30 cellular contexts compared by ENCODE assay signal in genomic region chr3:44890852-44891251, GRCh38. TPM values are rescaled to one million over a fixed set of nuclear protein-coding genes. Genes with fewer than 3 reads are reported as not detected.
A peak's percentile ranks its signal among the peaks of the same experiment; 100 is the strongest.
DNase-seq lines count a peak whose midpoint lies in the region; ATAC-seq and TF ChIP-seq lines count a peak whose summit lies in the region.
"Had no signal": no experiment of that assay in that cellular context is flagged by ENCODE, and none has a peak within 500 bp of the region (broad histone marks: within the 10 kb centered on the region; RNA-seq: fewer than 3 reads in every experiment).

No MANE protein-coding gene starts in this region.

- H3K9me3 Mint-ChIP-seq in T-cell: no peaks in the 10 kb centered on the region
- H3K9me3 Mint-ChIP-seq: CD4-positive, alpha-beta memory T cell; HFFc6 had no signal

- TF ChIP-seq CTCF in HL-60 (IDR thresholded peaks at IDR 0.05; ENCODE audit: insufficient read depth, low read length) (no peak), RWPE1 (conservative IDR thresholded peaks at IDR 0.05; ENCODE audit: low read depth) (no peak)

- no peak overlapping the region for H3K4me3 ChIP-seq in HL-60 (replicated peaks; ENCODE audit: insufficient read depth, low read length)
- H3K4me3 ChIP-seq: A549, HAP-1 had no signal

- no peaks in the 10 kb centered on the region for H3K36me3 Mint-ChIP-seq in T-cell
- H3K36me3 Mint-ChIP-seq: CD4-positive, alpha-beta memory T cell had no signal

- CTCF ChIA-PET in RWPE1 (lab: Yijun Ruan, JAX): no interaction called here
- CTCF ChIA-PET in T-cell (lab: Charles Lee): no interaction called here

- ATAC-seq in T-cell (replicated peaks in 1 of 4): no peak
- ATAC-seq: A549, PC-3, T-helper 17 cell had no signal

- no peak overlapping the region for H3K27ac ChIP-seq in HL-60 (replicated peaks)
- peak overlapping the region; percentile 38; the same call in 1 of the 2 replicates for H3K27ac ChIP-seq in RWPE1
- H3K27ac ChIP-seq: KMS-11 had no signal

- H3K27me3 Mint-ChIP-seq in T-cell: peaks cover 3 to 14% of the 10 kb centered on the region in 2 donors

- no peaks in the 10 kb centered on the region for H3K4me1 Mint-ChIP-seq in T-cell
- H3K4me1 Mint-ChIP-seq: CD4-positive, alpha-beta memory T cell; T-helper 17 cell had no signal

- no peak overlapping the region for H3K4me3 Mint-ChIP-seq in T-cell
- H3K4me3 Mint-ChIP-seq: CD4-positive, alpha-beta memory T cell; HFFc6; T-helper 17 cell had no signal

- DNase-seq in HL-60 (ENCODE audit: low read depth in 1 of 2, low spot score in 1 of 2) (peak; percentile 40 to 64), MV-4-11 (lab: John Stamatoyannopoulos, UW) (peak; percentile 72), RWPE1 (ENCODE audit: low spot score) (no peak), UCSD-AML1 (lab: John Stamatoyannopoulos, UW; ENCODE audit: unreplicated experiment) (peak; percentile 31), T-cell (no peak), NCI-H345 (lab: John Stamatoyannopoulos, UW) (no peak)
- no peak for DNase-seq in activated CD4-positive, alpha-beta T cell treated with anti-CD3 and anti-CD28 coated beads, Interleukin-2, amount 50 U/mL, for 48 hours
- DNase-seq: C1 segment of cervical spinal cord; CD4-positive, alpha-beta memory T cell; COR-L47; DMS53; GOT3; HFFc6; NCI-H1092; NCI-H1417 treated with DMSO at 0.1 percent for 48 hours; NCI-H1694 treated with DMSO at 0.1 percent for 48 hours; NCI-H2081; NCI-H2227 treated with DMSO at 0.1 percent for 48 hours; NCI-H510A; NCI-H69; PC-3; SHP77; SW 1271; T-helper 17 cell had no signal

- no peaks in the 10 kb centered on the region for H3K27me3 ChIP-seq in HL-60 (ENCODE audit: insufficient read depth, poor library complexity, severe bottlenecking)

- H3K27ac Mint-ChIP-seq in T-cell: no peak overlapping the region
- H3K27ac Mint-ChIP-seq: CD4-positive, alpha-beta memory T cell; HFFc6; T-helper 17 cell had no signal

- POLR2A ChIA-PET in RWPE1 (lab: Yijun Ruan, JAX; ENCODE audit: low non-redundant PET): no interaction called here
- POLR2A ChIA-PET in T-cell (lab: Charles Lee): interaction anchor here in 1 of 2 donors (0.7 kb wide), 1 partner anchor 363 kb away, joined by 3 read pairs; no protein-coding TSS in a partner anchor

RNA-seq across cellular contexts. Expression of gene TGM4, which starts 16.4 kb away (rescaled TPM):
- not detected for total RNA-seq in T-cell
- total RNA-seq: CD4-positive, alpha-beta memory T cell; G401; HFFc6; RPMI7951; SK-MEL-5; T-helper 17 cell had no signal

RNA-seq across cellular contexts. Expression of gene TMEM42, which starts 29.1 kb away (rescaled TPM):
- total RNA-seq in T-cell: 10 to 100 TPM; 14.8 to 33.0 (median 25.3) TPM

Comparison
In these comparisons a context has a peak if more than half of its experiments do, and no peak if none do; other contexts are left out.
1. DNase-seq: peak in HL-60 (2 of 2), MV-4-11 (single experiment) and UCSD-AML1 (single experiment); none in RWPE1 (single experiment), T-cell (0 of 34), NCI-H345 (single experiment) and activated CD4-positive, alpha-beta T cell treated with anti-CD3 and anti-CD28 coated beads, Interleukin-2, amount 50 U/mL, for 48 hours (0 of 2).